In genomic region chr19:1271528-1272422, GRCh38 we compare ENCODE assay signal across 1 cellular context.
TF ChIP-seq lines count a peak whose summit lies in the region.

No MANE protein-coding gene starts in this region.

TF ChIP-seq in K562, 482 proteins besides CTCF, POLR2A, EP300 and RAD21 (continued from another document and continues in another):
- TF ChIP-seq CTCFL (IDR thresholded peaks at IDR 0.05; ENCODE audit: borderline replicate concordance, insufficient read depth, low read depth, low read length, poor library complexity, severe bottlenecking): no peak
- TF ChIP-seq FOXJ3 (CRISPR knock-in tag; IDR thresholded peaks at IDR 0.05): no peak
- TF ChIP-seq ZC3H11A (IDR thresholded peaks at IDR 0.05; ENCODE audit: low read depth, low read length): no peak
- TF ChIP-seq ZFP91 (CRISPR knock-in tag; IDR thresholded peaks at IDR 0.05): no peak
- no peak for TF ChIP-seq HNRNPK (IDR thresholded peaks at IDR 0.05; ENCODE audit: low read depth, low read length, poor library complexity, severe bottlenecking)
- peak; percentile 18; the same call in 1 of the 2 replicates for TF ChIP-seq HDGF (IDR thresholded peaks at IDR 0.05)
- no peak for TF ChIP-seq PTTG1 (tag; IDR thresholded peaks at IDR 0.05; ENCODE audit: low read depth)
- TF ChIP-seq ZKSCAN8 (CRISPR knock-in tag; IDR thresholded peaks at IDR 0.05): no peak
- TF ChIP-seq SREBF2 (CRISPR knock-in tag; IDR thresholded peaks at IDR 0.05): no peak
- no peak for TF ChIP-seq USF1 (CRISPR knock-in tag; IDR thresholded peaks at IDR 0.05)
- no peak for TF ChIP-seq GATAD2B (IDR thresholded peaks at IDR 0.05; ENCODE audit: borderline replicate concordance)
- no peak for TF ChIP-seq MITF (IDR thresholded peaks at IDR 0.05)
- peak; percentile 30; the same call in 1 of the 2 replicates for TF ChIP-seq VEZF1 (CRISPR knock-in tag; IDR thresholded peaks at IDR 0.05)
- TF ChIP-seq MBD1 (CRISPR knock-in tag; IDR thresholded peaks at IDR 0.05): no peak
- no peak for TF ChIP-seq RBM39 (optimal IDR thresholded peaks at IDR 0.05; ENCODE audit: low read depth, low read length)
- no peak for TF ChIP-seq ARHGAP35 (IDR thresholded peaks at IDR 0.05; ENCODE audit: partially characterized antibody)
- no peak for TF ChIP-seq BCL6 (CRISPR knock-in tag; IDR thresholded peaks at IDR 0.05)
- TF ChIP-seq E2F3 (CRISPR knock-in tag; IDR thresholded peaks at IDR 0.05): no peak
- TF ChIP-seq KAT8 (IDR thresholded peaks at IDR 0.05; ENCODE audit: low read depth): no peak
- TF ChIP-seq SMAD3 (CRISPR knock-in tag; conservative IDR thresholded peaks at IDR 0.05): 0 out of 2 replicates have a peak, but pooled peaks have one; percentile 41
- 0 out of 2 replicates have a peak, but pooled peaks have one; percentile 30 for TF ChIP-seq SMAD4 (CRISPR knock-in tag; conservative IDR thresholded peaks at IDR 0.05)
- 0 out of 4 replicates have a peak, but pooled peaks of 1 of the 2 experiments have one; percentile 20 for TF ChIP-seq MLLT1 (IDR thresholded peaks at IDR 0.05)
- TF ChIP-seq ZEB2 (IDR thresholded peaks at IDR 0.05): no peak
- TF ChIP-seq YY1 (IDR thresholded peaks at IDR 0.05; ENCODE audit: borderline replicate concordance in 1 of 3, control insufficient read depth in 1 of 3, extremely low read depth in 1 of 3, insufficient read depth in 3 of 3, insufficient read length in 1 of 3, insufficient replicate concordance in 2 of 3, low read depth in 1 of 3, low read length in 2 of 3): peak in 1 of 3 experiments; percentile 29
- TF ChIP-seq MTA1 (IDR thresholded peaks at IDR 0.05; ENCODE audit: borderline replicate concordance): no peak
- no peak for TF ChIP-seq SOX6 (IDR thresholded peaks at IDR 0.05)
- no peak for TF ChIP-seq SMARCE1 (IDR thresholded peaks at IDR 0.05)
- no peak for TF ChIP-seq ZNF699 (CRISPR knock-in tag; IDR thresholded peaks at IDR 0.05; ENCODE audit: insufficient replicate concordance)
- no peak for TF ChIP-seq ZNF134 (CRISPR knock-in tag; conservative IDR thresholded peaks at IDR 0.05)
- TF ChIP-seq ZNF445 (CRISPR knock-in tag; IDR thresholded peaks at IDR 0.05; ENCODE audit: low read depth): no peak
- no peak for TF ChIP-seq TRIM24 (IDR thresholded peaks at IDR 0.05)
- no peak for TF ChIP-seq ATF2 (CRISPR knock-in tag; IDR thresholded peaks at IDR 0.05)
- TF ChIP-seq ZNF695 (CRISPR knock-in tag; IDR thresholded peaks at IDR 0.05): no peak
- TF ChIP-seq YBX1 (IDR thresholded peaks at IDR 0.05): no peak
- TF ChIP-seq FOXP4 (CRISPR knock-in tag; IDR thresholded peaks at IDR 0.05; ENCODE audit: borderline replicate concordance): no peak
- TF ChIP-seq MLX (CRISPR knock-in tag; conservative IDR thresholded peaks at IDR 0.05): no peak
- peak; percentile 35; the same call in 1 of the 2 replicates for TF ChIP-seq NKRF (IDR thresholded peaks at IDR 0.05; ENCODE audit: borderline replicate concordance)
- TF ChIP-seq PHF21A (IDR thresholded peaks at IDR 0.05; ENCODE audit: borderline replicate concordance, low read depth): no peak
- TF ChIP-seq POLR3G (IDR thresholded peaks at IDR 0.05; ENCODE audit: extremely low read depth, insufficient read length, insufficient replicate concordance): no peak
- peak; percentile 31 for TF ChIP-seq FIP1L1 (IDR thresholded peaks at IDR 0.05; ENCODE audit: low read depth, low read length, poor library complexity, severe bottlenecking)
- TF ChIP-seq HCFC1 (IDR thresholded peaks at IDR 0.05; ENCODE audit: low read depth, low read length): no peak; the same call in 1 of the 2 replicates
- no peak for TF ChIP-seq NCOA4 (IDR thresholded peaks at IDR 0.05; ENCODE audit: partially characterized antibody)
- no peak for TF ChIP-seq TAF15 (IDR thresholded peaks at IDR 0.05; ENCODE audit: low read depth, low read length)
- TF ChIP-seq ELF2 (CRISPR knock-in tag; IDR thresholded peaks at IDR 0.05): no peak
- peak; percentile 46 for TF ChIP-seq CXXC5 (CRISPR knock-in tag; IDR thresholded peaks at IDR 0.05)
- no peak for TF ChIP-seq TCF3 (CRISPR knock-in tag; IDR thresholded peaks at IDR 0.05)
- peak; percentile 8 to 25; a peak in 1 of 4 replicates for TF ChIP-seq SIN3A (IDR thresholded peaks at IDR 0.05; ENCODE audit: borderline replicate concordance in 2 of 2, control insufficient read depth in 1 of 2, low read depth in 2 of 2, low read length in 2 of 2)
- TF ChIP-seq PML (IDR thresholded peaks at IDR 0.05; ENCODE audit: low read length): no peak
- no peak; the same call in 1 of the 2 replicates for TF ChIP-seq ESRRA (IDR thresholded peaks at IDR 0.05; ENCODE audit: borderline replicate concordance, low read depth)
- TF ChIP-seq IFI16 (CRISPR knock-in tag; IDR thresholded peaks at IDR 0.05): no peak
